ENCODE assay signal across 8 cellular contexts in the genomic region with DNA sequence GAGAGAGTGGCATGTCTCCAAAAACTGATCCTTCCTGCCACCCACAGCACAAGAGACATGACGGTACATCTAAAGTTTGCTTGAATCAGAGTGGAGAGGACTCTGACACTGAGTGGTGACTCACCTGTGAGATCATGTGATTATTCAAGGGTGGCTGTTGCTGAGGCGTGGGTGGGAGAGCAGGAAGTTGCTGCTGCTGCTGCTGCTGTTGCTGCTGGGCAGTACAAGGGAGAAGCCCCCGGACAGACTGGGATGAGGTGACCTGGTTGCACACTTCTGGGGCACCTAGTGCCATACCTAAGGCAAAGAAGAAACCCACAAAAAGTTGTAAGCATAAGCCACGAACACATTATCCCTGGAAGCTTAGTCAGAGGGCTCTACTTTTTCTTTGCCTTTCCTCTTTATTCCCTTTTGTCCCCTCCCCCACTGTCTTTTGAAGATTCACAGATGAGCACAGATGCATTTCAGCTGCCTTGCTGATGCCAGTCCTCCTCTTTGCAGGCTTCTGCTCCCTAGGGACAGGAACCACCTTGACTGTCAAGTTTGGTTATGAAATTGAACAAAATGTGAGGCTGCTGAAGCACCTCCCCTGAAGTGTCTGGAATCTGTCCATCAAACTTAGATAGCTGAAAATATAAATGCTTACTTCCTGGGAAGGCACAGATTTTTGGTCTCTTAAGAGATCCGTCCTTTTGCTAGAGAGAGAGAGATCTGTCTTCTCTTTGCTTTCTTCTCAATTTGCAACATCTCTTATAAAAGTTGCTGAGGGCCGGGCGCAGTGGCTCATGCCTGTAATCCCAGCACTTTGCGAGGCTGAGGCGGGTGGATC. TPM values are rescaled to one million over a fixed set of nuclear protein-coding genes. Genes with fewer than 3 reads are reported as not detected.
DNase-seq lines count a peak whose midpoint lies in the region; ATAC-seq and TF ChIP-seq lines count a peak whose summit lies in the region.

No MANE protein-coding gene starts in this region.

- H3K4me3 ChIP-seq in Panc1 (ENCODE audit: low read depth in 2 of 2, low read length in 2 of 2) = no peak overlapping the region

- no peak overlapping the region for H3K27ac ChIP-seq in Panc1 (ENCODE audit: low read length)

- CTCF ChIA-PET in Panc1 (lab: Charles Lee) = no interaction called here

- no peaks in the 10 kb centered on the region for H3K4me1 ChIP-seq in Panc1 (ENCODE audit: control insufficient read depth, insufficient read depth, low read length)

- POLR2A ChIA-PET in Panc1 (lab: Charles Lee) = no interaction called here

- BruUV-seq in Panc1 (replicated peaks; lab: Mats Ljungman, UMichigan) = no TSS peak

- in situ Hi-C loops in Panc1 (cut with HindIII; ENCODE audit: low pct_unique_long_range_greater_than_20kb, low sequenced_read_pairs) = no loop called here

- DNase-seq in A172 (ENCODE audit: low spot score) (peak; percentile 94), Panc1 (ENCODE audit: low read depth, low spot score) (peak; percentile 64), iPS-NIHi7 (ENCODE audit: extremely low spot score) (peak; percentile 60), NCI-H1105 treated with DMSO at 0.1 percent for 48 hours (lab: John Stamatoyannopoulos, UW) (no peak)
- DNase-seq in activated effector memory CD4-positive, alpha-beta T cell treated with anti-CD3 and anti-CD28 coated beads, Interleukin-2, amount 50 U/mL, for 16 hours = peak; percentile 88
- DNase-seq in stimulated activated CD4-positive, alpha-beta T cell treated with anti-CD3 and anti-CD28 coated beads, Interleukin-1b, Interleukin-23, amount 100 ng/mL, for 48 hours = peak; percentile 85

- intact Hi-C loops in Panc1 (cut with micrococcal nuclease; ENCODE audit: unreplicated experiment) = no loop called here

- no peaks in the 10 kb centered on the region for H3K27me3 ChIP-seq in Panc1 (ENCODE audit: control insufficient read depth, insufficient read depth, low read length)

- no peak for TF ChIP-seq CTCF in Panc1 (IDR thresholded peaks at IDR 0.05)

- ATAC-seq in GM18520 (IDR thresholded peaks at IDR 0.05; ENCODE audit: unreplicated experiment) = peak; percentile 80
- ATAC-seq in HG03045 (IDR thresholded peaks at IDR 0.05; ENCODE audit: unreplicated experiment) = peak; percentile 91
- ATAC-seq in Panc1 = peak; percentile 83

- no peaks in the 10 kb centered on the region for H3K9me3 ChIP-seq in Panc1 (ENCODE audit: control insufficient read depth, insufficient read depth, low read depth, low read length)

- H3K36me3 ChIP-seq in Panc1 (ENCODE audit: control insufficient read depth, insufficient read depth, low read length) = no peaks in the 10 kb centered on the region

RNA-seq across cellular contexts. Expression of a gene that starts 29.5 kb away (rescaled TPM):
- total RNA-seq in A172 (2014; rRNA removed; shearing (Covaris generic)) = 0.59 and 0.89 TPM in 2 replicates
- total RNA-seq in Panc1 (2021; ENCODE audit: unreplicated experiment) = 0.87 TPM
- 0.25 TPM for polyA plus RNA-seq in Panc1 (2012; ENCODE audit: insufficient read length)

RNA-seq across cellular contexts. Expression of a gene that starts 50.9 kb away (rescaled TPM):
- total RNA-seq in A172 (2014; rRNA removed; shearing (Covaris generic)) = 208 and 223 TPM in 2 replicates
- total RNA-seq in Panc1 (2021; ENCODE audit: unreplicated experiment) = 67.1 TPM
- 117 TPM for polyA plus RNA-seq in Panc1 (2012; ENCODE audit: insufficient read length)
